In genomic region chr11:44538375-44539054, GRCh38 we compare ENCODE assay signal across 8 cellular contexts. TPM values are rescaled to one million over a fixed set of nuclear protein-coding genes. Genes with fewer than 3 reads are reported as not detected.
DNase-seq lines count a peak whose midpoint lies in the region; ATAC-seq, FAIRE-seq and TF ChIP-seq lines count a peak whose summit lies in the region.

No MANE protein-coding gene starts in this region.

- CTCF ChIA-PET in K562 (lab: Yijun Ruan, JAX; ENCODE audit: low intra/inter-chr PET ratio): interaction anchor here (0.5 to 2.2 kb wide), 9 partner anchors 13 to 444 kb away, joined by 3 to 23 read pairs (median 7); no protein-coding TSS in a partner anchor

- no peaks in the 10 kb centered on the region for H3K9me3 ChIP-seq in K562 (replicated peaks; ENCODE audit: control insufficient read depth, insufficient read depth, low read depth, low read length)

- no peak for TF ChIP-seq EP300 in K562 (IDR thresholded peaks at IDR 0.05; ENCODE audit: low read length)

- no peaks in the 10 kb centered on the region for H3K36me3 ChIP-seq in K562 (ENCODE audit: control insufficient read depth, insufficient read depth, low read length)

- TF ChIP-seq CTCF in GM10266 (IDR thresholded peaks at IDR 0.05; ENCODE audit: control insufficient read depth, insufficient read depth, low read depth, missing control alignments) (peak; percentile 90), K562 (IDR thresholded peaks at IDR 0.05 in 2 of 3, conservative IDR thresholded peaks at IDR 0.05 in 1 of 3; ENCODE audit: insufficient read depth in 2 of 3, low read depth in 1 of 3, low read length in 3 of 3) (peak; percentile 92 to 95 (median 95))

- peak overlapping the region; percentile 93 for H2AFZ ChIP-seq in K562 (ENCODE audit: low read depth, low read length)

- POLR2A ChIA-PET in K562 (lab: Yijun Ruan, JAX): no interaction called here

- no peak overlapping the region for H3K4me3 ChIP-seq in K562

- H3K9me1 ChIP-seq in K562 (ENCODE audit: control insufficient read depth, insufficient read depth, low read length): no peaks in the 10 kb centered on the region

- BruUV-seq in K562 (replicated peaks; lab: Mats Ljungman, UMichigan): no TSS peak

- no peaks in the 10 kb centered on the region for H4K20me1 ChIP-seq in K562 (replicated peaks; ENCODE audit: control insufficient read depth, insufficient read depth, low read length)

- peak; percentile 99 for TF ChIP-seq RAD21 in K562 (CRISPR knock-in tag; conservative IDR thresholded peaks at IDR 0.05 in 1 of 2, IDR thresholded peaks at IDR 0.05 in 1 of 2)

- H3K9ac ChIP-seq in K562 (ENCODE audit: insufficient read depth in 1 of 2, low read depth in 2 of 2, low read length in 2 of 2): peak overlapping the region; percentile 27 to 86; a peak in 3 of 4 replicates

- in situ Hi-C loops in K562 (cut with MboI): loop anchor here (5.0 to 10.0 kb wide), 2 partner anchors 251 to 404 kb away; no protein-coding TSS in a partner anchor

- FAIRE-seq in TTC549 (lab: Jason Lieb, UNC) (peak; percentile 26), K562 (lab: Jason Lieb, UNC) (peak; percentile 94)

- DNase-seq in GM10266 (ENCODE audit: extremely low spot score) (peak; percentile 80), NCI-H2081 treated with DMSO at 0.1 percent for 48 hours (lab: John Stamatoyannopoulos, UW) (peak; percentile 25), K562 (ENCODE audit: extremely low read depth in 1 of 4, low spot score in 3 of 4) (peak; percentile 85 to 88 (median 87)), iPS-NIHi11 (ENCODE audit: low spot score) (peak; percentile 94), cortex of kidney (lab: John Stamatoyannopoulos, UW) (no peak)
- peak; percentile 54 to 78 (median 61) for DNase-seq in stimulated activated CD4-positive, alpha-beta T cell treated with anti-CD3 and anti-CD28 coated beads, Interleukin-12 subunit alpha, Interleukin-12 subunit beta, amount 100 ng/mL, for 48 hours (ENCODE audit: low read depth in 2 of 3, low spot score in 1 of 3)

- peaks cover 16 to 29% of the 10 kb centered on the region in 2 experiments for H3K4me1 ChIP-seq in K562 (replicated peaks in 1 of 2; ENCODE audit: control insufficient read depth in 2 of 2, insufficient read depth in 2 of 2, low read length in 2 of 2)

- H3K4me2 ChIP-seq in K562 (ENCODE audit: insufficient read depth, low read length): peak overlapping the region; percentile 29; the same call in 1 of the 2 replicates

- H3K79me2 ChIP-seq in K562 (ENCODE audit: control insufficient read depth, insufficient read depth, low read length): no peaks in the 10 kb centered on the region

- intact Hi-C loops in K562 (cut with micrococcal nuclease): loop anchor here (1.0 to 5.0 kb wide), 4 partner anchors 15 to 426 kb away; no protein-coding TSS in a partner anchor

- no peak for TF ChIP-seq POLR2A in K562 (conservative IDR thresholded peaks at IDR 0.05)

- ATAC-seq in HG02763 (IDR thresholded peaks at IDR 0.05; ENCODE audit: unreplicated experiment) (peak; percentile 84), K562 (peak; percentile 95)

- no peak overlapping the region for H3K27ac ChIP-seq in K562 (ENCODE audit: extremely low read depth, low read depth, low read length)

- WGBS in K562 (ENCODE audit: insufficient coverage, low coverage, missing lambda C conversion rate): 37% methylated on average over 17 of the region's 21 CpGs

- H3K27me3 ChIP-seq in K562 (ENCODE audit: control insufficient read depth in 2 of 2, insufficient read depth in 2 of 2, low read length in 2 of 2): no peaks in the 10 kb centered on the region

TF ChIP-seq in K562, 482 proteins besides CTCF, POLR2A, EP300 and RAD21 (continues in another document):
- 0 out of 2 replicates have a peak, but pooled peaks have one; percentile 60 for TF ChIP-seq HINFP (tag; conservative IDR thresholded peaks at IDR 0.05; ENCODE audit: low read depth)
- TF ChIP-seq CTBP1 (IDR thresholded peaks at IDR 0.05; ENCODE audit: borderline replicate concordance): peak; percentile 69
- no peak for TF ChIP-seq ZNF696 (CRISPR knock-in tag; conservative IDR thresholded peaks at IDR 0.05)
- no peak for TF ChIP-seq TCF7 (IDR thresholded peaks at IDR 0.05; ENCODE audit: borderline replicate concordance)
- 0 out of 2 replicates have a peak, but pooled peaks have one; percentile 20 for TF ChIP-seq TAF7 (tag; IDR thresholded peaks at IDR 0.05)
- 0 out of 2 replicates have a peak, but pooled peaks have one; percentile 22 for TF ChIP-seq SMAD4 (CRISPR knock-in tag; conservative IDR thresholded peaks at IDR 0.05)
- TF ChIP-seq JUND (IDR thresholded peaks at IDR 0.05; ENCODE audit: borderline replicate concordance, low read depth, low read length): peak; percentile 39; the same call in 1 of the 2 replicates
- peak; percentile 35; the same call in 1 of the 3 replicates for TF ChIP-seq JUND (tag; IDR thresholded peaks at IDR 0.05; ENCODE audit: borderline replicate concordance, low read depth, low read length)
- no peak for TF ChIP-seq ZNF644 (tag; IDR thresholded peaks at IDR 0.05; ENCODE audit: low read depth)
- peak; percentile 98 for TF ChIP-seq ARID2 (IDR thresholded peaks at IDR 0.05)
- peak; percentile 79 for TF ChIP-seq ZBTB9 (CRISPR knock-in tag; IDR thresholded peaks at IDR 0.05)
- peak; percentile 47; the same call in 1 of the 2 replicates for TF ChIP-seq POLR2G (IDR thresholded peaks at IDR 0.05; ENCODE audit: low read depth, low read length)
- TF ChIP-seq DEAF1 (CRISPR knock-in tag; IDR thresholded peaks at IDR 0.05): peak; percentile 97
- TF ChIP-seq NR2C2 (CRISPR knock-in tag; IDR thresholded peaks at IDR 0.05): no peak
- no peak for TF ChIP-seq NR2C2 (tag; IDR thresholded peaks at IDR 0.05)
- TF ChIP-seq TFAP4 (CRISPR knock-in tag; IDR thresholded peaks at IDR 0.05; ENCODE audit: borderline replicate concordance): peak; percentile 44; the same call in 1 of the 2 replicates
- TF ChIP-seq CREM (IDR thresholded peaks at IDR 0.05; ENCODE audit: low read depth): peak; percentile 62; the same call in 1 of the 2 replicates

RNA-seq across cellular contexts. Expression of gene CD82, which starts 26.9 kb away (rescaled TPM):
- 3.5 and 6.3 TPM in 2 replicates for total RNA-seq in K562 (2011; cell fraction: chromatin; rRNA removed; ENCODE audit: low replicate concordance)
- total RNA-seq in K562 (2011; cell fraction: nucleolus; rRNA removed): 5.3 and 8.8 TPM in 2 replicates
- total RNA-seq in K562 (2011; cell fraction: nucleoplasm; rRNA removed): 4.4 and 6.4 TPM in 2 replicates
- total RNA-seq in K562 (2014; rRNA removed) (3.9 and 4.7 TPM in 2 replicates), K562 (2014; rRNA removed; fragmentation: Illumina TruSeq; extraction: Trizol) (1.3 and 2.0 TPM in 2 replicates), K562 (2015; rRNA removed; fragmentation: Illumina TruSeq; extraction: Trizol) (4.4 and 4.5 TPM in 2 replicates), K562 (2021) (8.2 and 9.4 TPM in 2 replicates)
- polyA plus RNA-seq in K562 (2011; rRNA removed) (2.8 and 5.9 TPM in 2 replicates), K562 (2014; fragmentation: Illumina TruSeq; extraction: Trizol) (3.0 and 3.7 TPM in 2 replicates), K562 (2014; fragmentation: Nextera tagmentation; extraction: Ambion mirVana) (under 1 TPM; 0.27 to 0.30 TPM), K562 (2014; rRNA removed) (4.6 and 5.8 TPM in 2 replicates)
- polyA plus RNA-seq in K562 (2011; cell fraction: cytosol; rRNA removed): 5.3 and 7.6 TPM in 2 replicates
- polyA plus RNA-seq in K562 (2011; cell fraction: nucleus; rRNA removed): 1.1 and 2.4 TPM in 2 replicates
- 9.2 and 23.4 TPM in 2 replicates for polyA plus RNA-seq in K562 (2012)
- polyA minus RNA-seq in K562 (2011; rRNA and poly(A)+ RNA removed): 1.8 and 3.5 TPM in 2 replicates
- 2.4 and 4.0 TPM in 2 replicates for polyA minus RNA-seq in K562 (2011; cell fraction: cytosol; rRNA and poly(A)+ RNA removed)
- polyA minus RNA-seq in K562 (2011; cell fraction: nucleus; rRNA and poly(A)+ RNA removed): 2.3 and 3.4 TPM in 2 replicates
